In genomic region chr2:180990794-180991193, GRCh38 we compare ENCODE assay signal across 19 cellular contexts.
DNase-seq lines count a peak whose midpoint lies in the region; ATAC-seq and TF ChIP-seq lines count a peak whose summit lies in the region.
"Had no signal": no experiment of that assay in that cellular context is flagged by ENCODE, and none has a peak within 500 bp of the region (broad histone marks: within the 10 kb centered on the region; RNA-seq: fewer than 3 reads in every experiment).

No MANE protein-coding gene starts in this region.

- no peaks in the 10 kb centered on the region for H3K36me3 Mint-ChIP-seq in activated naive CD4-positive, alpha-beta T cell treated with anti-CD3 and anti-CD28 coated beads, Interleukin-2, amount 10 ng/mL, durations not matched to agents 7 days and 5 days

- ATAC-seq in GM19395 (IDR thresholded peaks at IDR 0.05; ENCODE audit: unreplicated experiment) (peak; percentile 48), HG02884 (IDR thresholded peaks at IDR 0.05; ENCODE audit: unreplicated experiment) (peak; percentile 29), RWPE2 (ENCODE audit: low read depth) (no peak), HG03139 (IDR thresholded peaks at IDR 0.05; ENCODE audit: unreplicated experiment) (no peak)
- ATAC-seq: T-helper 17 cell had no signal

- H3K27ac ChIP-seq in RWPE2 (ENCODE audit: poor library complexity, severe bottlenecking): peak overlapping the region; percentile 76
- H3K27ac ChIP-seq: KMS-11 had no signal

- no peaks in the 10 kb centered on the region for H3K27me3 ChIP-seq in RWPE2 (ENCODE audit: insufficient read depth, poor library complexity, severe bottlenecking)

- CTCF ChIA-PET in activated naive CD4-positive, alpha-beta T cell treated with anti-CD3 and anti-CD28 coated beads, Interleukin-2, amount 10 ng/mL, durations not matched to agents 7 days and 5 days (lab: Charles Lee): no interaction called here

- no peaks in the 10 kb centered on the region for H3K9me3 ChIP-seq in RWPE2 (ENCODE audit: severe bottlenecking)

- DNase-seq in RWPE2 (ENCODE audit: low spot score) (no peak), foreskin fibroblast (no peak), AG08396 (ENCODE audit: low spot score) (no peak)
- DNase-seq in activated naive CD4-positive, alpha-beta T cell treated with anti-CD3 and anti-CD28 coated beads, Interleukin-2, amount 10 ng/mL, durations not matched to agents 7 days and 5 days: no peak
- DNase-seq: CD4-positive, CD25-positive, alpha-beta regulatory T cell; COR-L47; DMS79; IMR-90; NCI-H1105; NCI-H2029; NCI-H510A; NCI-H774; NK-92 treated with Interleukin-12 subunit alpha and Interleukin-12 subunit beta, amount 100 ng/mL, for 24 hours; Right ventricle myocardium superior; T-helper 17 cell had no signal

- no peak overlapping the region for H3K4me3 Mint-ChIP-seq in activated naive CD4-positive, alpha-beta T cell treated with anti-CD3 and anti-CD28 coated beads, Interleukin-2, amount 10 ng/mL, durations not matched to agents 7 days and 5 days
- H3K4me3 Mint-ChIP-seq: CD4-positive, CD25-positive, alpha-beta regulatory T cell; T-helper 17 cell had no signal

- no peaks in the 10 kb centered on the region for H3K9me3 Mint-ChIP-seq in activated naive CD4-positive, alpha-beta T cell treated with anti-CD3 and anti-CD28 coated beads, Interleukin-2, amount 10 ng/mL, durations not matched to agents 7 days and 5 days

- H3K4me3 ChIP-seq in RWPE2 (ENCODE audit: severe bottlenecking) (no peak overlapping the region), foreskin fibroblast (ENCODE audit: low read depth in 1 of 2, low read length in 2 of 2) (no peak overlapping the region)

- no peak overlapping the region for H3K27ac Mint-ChIP-seq in activated naive CD4-positive, alpha-beta T cell treated with anti-CD3 and anti-CD28 coated beads, Interleukin-2, amount 10 ng/mL, durations not matched to agents 7 days and 5 days
- H3K27ac Mint-ChIP-seq: T-helper 17 cell had no signal

- peaks cover 19% of the 10 kb centered on the region for H3K36me3 ChIP-seq in RWPE2 (ENCODE audit: low read depth)

- H3K4me1 ChIP-seq in RWPE2 (ENCODE audit: insufficient read depth, poor library complexity, severe bottlenecking): peaks cover 25% of the 10 kb centered on the region

- H3K27me3 Mint-ChIP-seq in activated naive CD4-positive, alpha-beta T cell treated with anti-CD3 and anti-CD28 coated beads, Interleukin-2, amount 10 ng/mL, durations not matched to agents 7 days and 5 days: no peaks in the 10 kb centered on the region
- H3K27me3 Mint-ChIP-seq: CD4-positive, CD25-positive, alpha-beta regulatory T cell; T-helper 17 cell had no signal

- TF ChIP-seq CTCF in RWPE2 (IDR thresholded peaks at IDR 0.05; ENCODE audit: poor library complexity, severe bottlenecking): no peak
- no peak for TF ChIP-seq CTCF in foreskin fibroblast (IDR thresholded peaks at IDR 0.05; ENCODE audit: low read depth, low read length)

- H3K4me1 Mint-ChIP-seq in activated naive CD4-positive, alpha-beta T cell treated with anti-CD3 and anti-CD28 coated beads, Interleukin-2, amount 10 ng/mL, durations not matched to agents 7 days and 5 days: no peaks in the 10 kb centered on the region

Comparison
In these comparisons a context has a peak if more than half of its experiments do, and no peak if none do; other contexts are left out.
1. ATAC-seq: peak in GM19395 (single experiment) and HG02884 (single experiment); none in RWPE2 (single experiment) and HG03139 (single experiment).